8 cellular contexts compared by ENCODE assay signal in genomic region chr14:75578099-75578785, GRCh38. TPM values are rescaled to one million over a fixed set of nuclear protein-coding genes. Genes with fewer than 3 reads are reported as not detected.
DNase-seq lines count a peak whose midpoint lies in the region; ATAC-seq, FAIRE-seq and TF ChIP-seq lines count a peak whose summit lies in the region.

A gene with protein sequence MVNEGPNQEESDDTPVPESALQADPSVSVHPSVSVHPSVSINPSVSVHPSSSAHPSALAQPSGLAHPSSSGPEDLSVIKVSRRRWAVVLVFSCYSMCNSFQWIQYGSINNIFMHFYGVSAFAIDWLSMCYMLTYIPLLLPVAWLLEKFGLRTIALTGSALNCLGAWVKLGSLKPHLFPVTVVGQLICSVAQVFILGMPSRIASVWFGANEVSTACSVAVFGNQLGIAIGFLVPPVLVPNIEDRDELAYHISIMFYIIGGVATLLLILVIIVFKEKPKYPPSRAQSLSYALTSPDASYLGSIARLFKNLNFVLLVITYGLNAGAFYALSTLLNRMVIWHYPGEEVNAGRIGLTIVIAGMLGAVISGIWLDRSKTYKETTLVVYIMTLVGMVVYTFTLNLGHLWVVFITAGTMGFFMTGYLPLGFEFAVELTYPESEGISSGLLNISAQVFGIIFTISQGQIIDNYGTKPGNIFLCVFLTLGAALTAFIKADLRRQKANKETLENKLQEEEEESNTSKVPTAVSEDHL (plus strand): TSS chr14:75578620. CDS start chr14:75578973, 353 bp downstream.

- no peaks in the 10 kb centered on the region for H3K27me3 ChIP-seq in ectodermal cell (ENCODE audit: control insufficient read depth, insufficient read depth, low read length, poor library complexity, severe bottlenecking)
- H3K27me3 ChIP-seq in right lobe of liver: no peaks in the 10 kb centered on the region

- no peak for FAIRE-seq in H54 (lab: Jason Lieb, UNC)

- peak; percentile 86 for DNase-seq in DMS79 treated with DMSO at 0.1 percent for 48 hours (lab: John Stamatoyannopoulos, UW)
- DNase-seq in H54 (ENCODE audit: insufficient read length, low spot score): peak; percentile 59
- DNase-seq in NCI-H1694 treated with DMSO at 0.1 percent for 48 hours (lab: John Stamatoyannopoulos, UW): peak; percentile 21
- peak; percentile 53 for DNase-seq in activated CD4-positive, alpha-beta T cell treated with anti-CD3 and anti-CD28 coated beads, Interleukin-2, amount 50 U/mL, for 4 hours
- DNase-seq in right lobe of liver: peak; percentile 89 to 93 (median 92)
- peak; percentile 62 to 67 for DNase-seq in stimulated activated CD4-positive, alpha-beta T cell treated with anti-CD3 and anti-CD28 coated beads, Interleukin-4, amount 100 ng/mL, for 4 hours

- H3K9me3 ChIP-seq in ectodermal cell (ENCODE audit: control insufficient read depth, low read length) (no peaks in the 10 kb centered on the region), right lobe of liver (no peaks in the 10 kb centered on the region)

- intact Hi-C loops in right lobe of liver (cut with DNase I): loop anchor here in 1 of 2 donors (5.0 kb wide), 1 partner anchor 79 kb away; no protein-coding TSS in a partner anchor

- peak within 1 kb of the TSS; percentile 55 for H3K4me3 ChIP-seq in ectodermal cell (ENCODE audit: insufficient read depth, low read depth, low read length)
- H3K4me3 ChIP-seq in right lobe of liver: peak within 1 kb of the TSS; percentile 63 to 94 (median 78)

- TF ChIP-seq CTCF in right lobe of liver (IDR thresholded peaks at IDR 0.05): no peak

- no peak for TF ChIP-seq POLR2A in H54 (IDR thresholded peaks at IDR 0.05; ENCODE audit: low read depth, low read length)
- TF ChIP-seq POLR2A in right lobe of liver (IDR thresholded peaks at IDR 0.05): peak; percentile 80

- H3K27ac ChIP-seq in ectodermal cell (ENCODE audit: insufficient read depth, low read depth, low read length, poor library complexity, severe bottlenecking) (peak within 1 kb of the TSS; percentile 94), right lobe of liver (peak within 1 kb of the TSS; percentile 73 to 91 (median 83))

- peak; percentile 79 to 84 (median 80) for ATAC-seq in right lobe of liver
- no peak for ATAC-seq in HG02623 (IDR thresholded peaks at IDR 0.05; ENCODE audit: unreplicated experiment)

- H3K36me3 ChIP-seq in ectodermal cell (ENCODE audit: control insufficient read depth, insufficient read depth, low read length): no peaks in the 10 kb centered on the region
- no peaks in the 10 kb centered on the region for H3K36me3 ChIP-seq in right lobe of liver

- 1% methylated on average over 49 of the region's 49 CpGs for WGBS in ectodermal cell, 2 experiments
- 1% methylated on average over 14 of the region's 49 CpGs for WGBS in right lobe of liver (ENCODE audit: insufficient coverage, low coverage, low lambda C conversion rate, missing lambda C conversion rate)

- H3K4me1 ChIP-seq in ectodermal cell (ENCODE audit: control insufficient read depth, insufficient read depth, low read length) (peaks cover 12% of the 10 kb centered on the region), right lobe of liver (peaks cover 0 to 27% (median 5%) of the 10 kb centered on the region in 4 donors)

RNA-seq across cellular contexts. Expression of the gene that starts here (rescaled TPM):
- polyA plus RNA-seq in ectodermal cell (2013, experiment 1 of 4): 11.4 TPM
- polyA plus RNA-seq in ectodermal cell (2013, experiment 2 of 4): 14.6 TPM
- 12.1 TPM for polyA plus RNA-seq in ectodermal cell (2013, experiment 3 of 4)
- polyA plus RNA-seq in ectodermal cell (2013, experiment 4 of 4): 10.9 TPM
- 10 to 100 TPM; 17.0 to 42.8 (median 27.8) TPM for total RNA-seq in right lobe of liver

Comparison
In these comparisons a context has a peak if more than half of its experiments do, and no peak if none do; other contexts are left out.
1. DNase-seq: peak in every context shown above with its lines; median percentile 92 in right lobe of liver; 86 in DMS79 treated with DMSO at 0.1 percent for 48 hours; 64 in stimulated activated CD4-positive, alpha-beta T cell treated with anti-CD3 and anti-CD28 coated beads, Interleukin-4, amount 100 ng/mL, for 4 hours; 59 in H54; 53 in activated CD4-positive, alpha-beta T cell treated with anti-CD3 and anti-CD28 coated beads, Interleukin-2, amount 50 U/mL, for 4 hours; 21 in NCI-H1694 treated with DMSO at 0.1 percent for 48 hours.